Comparison of ENCODE assay signal across 8 cellular contexts in genomic region chr20:35171753-35172433, GRCh38. TPM values are rescaled to one million over a fixed set of nuclear protein-coding genes. Genes with fewer than 3 reads are reported as not detected.
DNase-seq lines count a peak whose midpoint lies in the region; ATAC-seq and TF ChIP-seq lines count a peak whose summit lies in the region.

Gene PROCR (plus strand): TSS chr20:35172072. CDS start chr20:35172155, 83 bp downstream.

- TF ChIP-seq CTCF in kidney epithelial cell (IDR thresholded peaks at IDR 0.05; ENCODE audit: insufficient read depth, low read length, poor library complexity, severe bottlenecking): no peak
- no peak for TF ChIP-seq CTCF in spleen (IDR thresholded peaks at IDR 0.05 in 8 of 11, conservative IDR thresholded peaks at IDR 0.05 in 3 of 11)

- peak; percentile 92 for DNase-seq in COLO829 (ENCODE audit: low spot score)
- peak; percentile 93 for DNase-seq in kidney epithelial cell (ENCODE audit: low read depth)
- DNase-seq in spleen: peak; percentile 88

- H3K4me3 ChIP-seq in HUES64 (ENCODE audit: low read length) (peak within 1 kb of the TSS; percentile 54), kidney epithelial cell (ENCODE audit: low read depth, low read length) (peak within 1 kb of the TSS; percentile 38), spleen (peak within 1 kb of the TSS in 7 of 8 donors; percentile 21 to 69 (median 35))

- H3K27ac ChIP-seq in HUES64 (ENCODE audit: low read depth, low read length): 0 out of 2 replicates have a peak within 1 kb of the TSS, but pooled peaks have one; percentile 1
- peak within 1 kb of the TSS in 7 of 8 donors; percentile 33 to 81 (median 70) for H3K27ac ChIP-seq in spleen

- peak within 1 kb of the TSS; percentile 29 for H3K27ac Mint-ChIP-seq in dendritic cell treated with granulocyte-macrophage colony-stimulating factor and Interleukin-4, amounts not matched to agents 40 ng/mL and 50 ng/mL, for 4 days

- H3K36me3 Mint-ChIP-seq in dendritic cell treated with granulocyte-macrophage colony-stimulating factor and Interleukin-4, amounts not matched to agents 40 ng/mL and 50 ng/mL, for 4 days (ENCODE audit: low read depth): peaks cover 6% of the 10 kb centered on the region

- peaks cover 8% of the 10 kb centered on the region for H3K27me3 Mint-ChIP-seq in dendritic cell treated with granulocyte-macrophage colony-stimulating factor and Interleukin-4, amounts not matched to agents 40 ng/mL and 50 ng/mL, for 4 days

- H3K4me1 Mint-ChIP-seq in dendritic cell treated with granulocyte-macrophage colony-stimulating factor and Interleukin-4, amounts not matched to agents 40 ng/mL and 50 ng/mL, for 4 days (ENCODE audit: low read depth): peaks cover 18% of the 10 kb centered on the region

- H3K4me1 ChIP-seq in HUES64 (ENCODE audit: insufficient read depth, low read length): peaks cover 14% of the 10 kb centered on the region
- H3K4me1 ChIP-seq in spleen: peaks cover 3 to 40% (median 14%) of the 10 kb centered on the region in 6 donors

- intact Hi-C loops in dendritic cell treated with granulocyte-macrophage colony-stimulating factor and Interleukin-4, amounts not matched to agents 40 ng/mL and 50 ng/mL, for 4 days (cut with micrococcal nuclease): no loop called here
- intact Hi-C loops in spleen (cut with DNase I; ENCODE audit: low total_unique reads): no loop called here

- peak; percentile 91 for ATAC-seq in SK-N-SH treated with all-trans-retinoic acid at 6 μM for 48 hours
- ATAC-seq in GM18520 (IDR thresholded peaks at IDR 0.05; ENCODE audit: unreplicated experiment): no peak
- ATAC-seq in GM18502 (IDR thresholded peaks at IDR 0.05; ENCODE audit: poor library complexity, unreplicated experiment): no peak

- H3K27me3 ChIP-seq in HUES64 (ENCODE audit: insufficient read depth, low read length) (no peaks in the 10 kb centered on the region), kidney epithelial cell (ENCODE audit: control insufficient read depth, insufficient read depth, low read length) (no peaks in the 10 kb centered on the region), spleen (replicated peaks in 1 of 7) (no peaks in the 10 kb centered on the region)

- peak within 1 kb of the TSS; percentile 20; the same call in 1 of the 2 replicates for H3K9ac ChIP-seq in HUES64 (ENCODE audit: low read depth, low read length)

- 9% methylated on average over 15 of the region's 16 CpGs for WGBS in HUES64
- 2 to 10% (median 6%) methylated on average over 15 to 16 of the region's 16 CpGs for WGBS in spleen, 5 donors

- no peak for TF ChIP-seq POLR2A in spleen (IDR thresholded peaks at IDR 0.05)

- H3K36me3 ChIP-seq in HUES64 (ENCODE audit: insufficient read depth, low read length): peaks cover 7% of the 10 kb centered on the region; the same call in 1 of the 2 replicates
- no peaks in the 10 kb centered on the region for H3K36me3 ChIP-seq in kidney epithelial cell (ENCODE audit: control insufficient read depth, insufficient read depth, low read length)
- peaks cover 0 to 12% (median 4%) of the 10 kb centered on the region in 6 donors for H3K36me3 ChIP-seq in spleen

- H3K4me3 Mint-ChIP-seq in dendritic cell treated with granulocyte-macrophage colony-stimulating factor and Interleukin-4, amounts not matched to agents 40 ng/mL and 50 ng/mL, for 4 days: peak within 1 kb of the TSS; percentile 63

- no peaks in the 10 kb centered on the region for H3K9me3 Mint-ChIP-seq in dendritic cell treated with granulocyte-macrophage colony-stimulating factor and Interleukin-4, amounts not matched to agents 40 ng/mL and 50 ng/mL, for 4 days

- no peaks in the 10 kb centered on the region for H3K9me3 ChIP-seq in HUES64 (ENCODE audit: insufficient read depth, low read depth, low read length)
- H3K9me3 ChIP-seq in spleen: no peaks in the 10 kb centered on the region

TF ChIP-seq in SK-N-SH treated with all-trans-retinoic acid at 6 μM for 48 hours, 23 proteins besides CTCF, POLR2A, EP300 and RAD21:
- no peak for TF ChIP-seq CSRNP3 (CRISPR knock-in tag; IDR thresholded peaks at IDR 0.05)
- no peak for TF ChIP-seq ZFP3 (CRISPR knock-in tag; IDR thresholded peaks at IDR 0.05)
- no peak for TF ChIP-seq SNAI2 (CRISPR knock-in tag; IDR thresholded peaks at IDR 0.05)
- TF ChIP-seq PPARA (CRISPR knock-in tag; IDR thresholded peaks at IDR 0.05; ENCODE audit: borderline replicate concordance): no peak
- TF ChIP-seq PATZ1 (CRISPR knock-in tag; IDR thresholded peaks at IDR 0.05; ENCODE audit: borderline replicate concordance): no peak
- TF ChIP-seq ZNF565 (CRISPR knock-in tag; conservative IDR thresholded peaks at IDR 0.05; ENCODE audit: low read depth): no peak
- no peak for TF ChIP-seq CSDC2 (CRISPR knock-in tag; IDR thresholded peaks at IDR 0.05)
- no peak for TF ChIP-seq ZNF8 (CRISPR knock-in tag; IDR thresholded peaks at IDR 0.05)
- no peak for TF ChIP-seq GLIS3 (CRISPR knock-in tag; IDR thresholded peaks at IDR 0.05)
- no peak for TF ChIP-seq TOX (CRISPR knock-in tag; IDR thresholded peaks at IDR 0.05; ENCODE audit: borderline replicate concordance)
- no peak for TF ChIP-seq ZC3H10 (CRISPR knock-in tag; IDR thresholded peaks at IDR 0.05)
- no peak for TF ChIP-seq RARB (CRISPR knock-in tag; IDR thresholded peaks at IDR 0.05)
- TF ChIP-seq POU6F1 (CRISPR knock-in tag; IDR thresholded peaks at IDR 0.05; ENCODE audit: borderline replicate concordance, low read depth): no peak
- no peak for TF ChIP-seq BACH2 (CRISPR knock-in tag; IDR thresholded peaks at IDR 0.05; ENCODE audit: borderline replicate concordance)
- TF ChIP-seq ZFP30 (CRISPR knock-in tag; IDR thresholded peaks at IDR 0.05): no peak

RNA-seq across cellular contexts. Expression of gene PROCR, which starts in this region (rescaled TPM):
- 8.4 TPM for polyA plus RNA-seq in HUES64 (2013, experiment 1 of 2)
- 11.6 TPM for polyA plus RNA-seq in HUES64 (2013, experiment 2 of 2)
- 15.6 and 25.6 TPM in 2 replicates for total RNA-seq in kidney epithelial cell
- total RNA-seq in spleen: 100 to 1,000 TPM in 1 of 7 donors, 10 to 100 TPM in 6; 12.1 to 104 (median 31.2) TPM
- polyA plus RNA-seq in spleen: 10 to 100 TPM in 1 of 3 donors, 1 to 10 TPM in 2; 5.0 to 13.7 (median 10.0) TPM
